In genomic region chr1:93446837-93447451, GRCh38 we compare ENCODE assay signal across 1 cellular context.
TF ChIP-seq lines count a peak whose summit lies in the region.

No MANE protein-coding gene starts in this region.

TF ChIP-seq in HepG2, 621 proteins besides CTCF, POLR2A, EP300 and RAD21 (continued from another document):
- no peak for TF ChIP-seq PRDM10 (CRISPR knock-in tag; IDR thresholded peaks at IDR 0.05; ENCODE audit: low read depth)
